13 cellular contexts compared by ENCODE assay signal in genomic region chr12:116266220-116266619, GRCh38. TPM values are rescaled to one million over a fixed set of nuclear protein-coding genes. Genes with fewer than 3 reads are reported as not detected.
DNase-seq lines count a peak whose midpoint lies in the region; ATAC-seq, FAIRE-seq and TF ChIP-seq lines count a peak whose summit lies in the region.
"Had no signal": no experiment of that assay in that cellular context is flagged by ENCODE, and none has a peak within 500 bp of the region (broad histone marks: within the 10 kb centered on the region; RNA-seq: fewer than 3 reads in every experiment).

No MANE protein-coding gene starts in this region.

- intact Hi-C loops in HepG2 (cut with micrococcal nuclease; ENCODE audit: unreplicated experiment), result no loop called here

- TF ChIP-seq EP300 in HepG2 (IDR thresholded peaks at IDR 0.05; ENCODE audit: low read depth in 2 of 2, low read length in 2 of 2) (no peak), HepG2 (CRISPR knock-in tag; IDR thresholded peaks at IDR 0.05; ENCODE audit: borderline replicate concordance) (no peak)

- H3K4me3 ChIP-seq in BJ (ENCODE audit: low read depth, low read length) (no peak overlapping the region), HepG2 (replicated peaks in 1 of 3; ENCODE audit: insufficient read depth in 1 of 3, low read depth in 2 of 3, low read length in 3 of 3) (no peak overlapping the region)
- H3K4me3 ChIP-seq: ovary had no signal

- ATAC-seq in HepG2 (peak; percentile 51; the same call in 2 of the 3 replicates), HG02981 (IDR thresholded peaks at IDR 0.05; ENCODE audit: unreplicated experiment) (no peak), GM19452 (IDR thresholded peaks at IDR 0.05; ENCODE audit: unreplicated experiment) (no peak)

- H3K9me3 Mint-ChIP-seq in chondrocyte (ENCODE audit: low read depth) (no peaks in the 10 kb centered on the region), progenitor cell of endocrine pancreas (ENCODE audit: low read depth) (no peaks in the 10 kb centered on the region)

- peaks cover 94% of the 10 kb centered on the region for H3K79me2 ChIP-seq in HepG2 (ENCODE audit: insufficient read depth, low read length)

- H3K27me3 ChIP-seq in BJ (ENCODE audit: control insufficient read depth, insufficient read depth, low read length) (no peaks in the 10 kb centered on the region), HepG2 (ENCODE audit: control insufficient read depth in 1 of 2, insufficient read depth in 2 of 2, low read length in 2 of 2) (no peaks in the 10 kb centered on the region)
- H3K27me3 ChIP-seq: ovary had no signal

- H3K36me3 ChIP-seq in BJ (ENCODE audit: control insufficient read depth, insufficient read depth, low read length) (no peaks in the 10 kb centered on the region), HepG2 (replicated peaks in 1 of 2; ENCODE audit: control insufficient read depth in 1 of 2, insufficient read depth in 2 of 2, low read length in 2 of 2) (no peaks in the 10 kb centered on the region)
- H3K36me3 ChIP-seq: ovary had no signal

- peaks cover 35% of the 10 kb centered on the region for H4K20me1 ChIP-seq in HepG2 (ENCODE audit: insufficient read depth, low read length)

- H3K4me1 ChIP-seq in HepG2 (ENCODE audit: insufficient read depth, low read length), result peaks cover 57% of the 10 kb centered on the region

- H3K27me3 Mint-ChIP-seq in chondrocyte (ENCODE audit: low read depth) (no peaks in the 10 kb centered on the region), progenitor cell of endocrine pancreas (no peaks in the 10 kb centered on the region)

- no peak overlapping the region for H3K4me3 Mint-ChIP-seq in chondrocyte (ENCODE audit: unreplicated experiment)
- no peak overlapping the region for H3K4me3 Mint-ChIP-seq in progenitor cell of endocrine pancreas (ENCODE audit: low read depth)

- H3K27ac Mint-ChIP-seq in chondrocyte (ENCODE audit: unreplicated experiment) (no peak overlapping the region), progenitor cell of endocrine pancreas (no peak overlapping the region)

- BruUV-seq in HepG2 (replicated peaks; lab: Mats Ljungman, UMichigan), result no TSS peak

- in situ Hi-C loops in HepG2 (cut with HindIII; ENCODE audit: extremely low pct_ligation_motif_present, low pct_unique_long_range_greater_than_20kb), result no loop called here

- CTCF ChIA-PET in BJ (lab: Yijun Ruan, JAX), result interaction anchor here (1.3 kb wide), 1 partner anchor 10 kb away, joined by 4 read pairs; no protein-coding TSS in a partner anchor
- CTCF ChIA-PET in HepG2 (lab: Yijun Ruan, JAX; ENCODE audit: low intra/inter-chr PET ratio, low total read pairs), result no interaction called here

- H3K9me3 ChIP-seq in HepG2 (ENCODE audit: low read length), result no peaks in the 10 kb centered on the region
- H3K9me3 ChIP-seq: ovary had no signal

- TF ChIP-seq CTCF in BJ (IDR thresholded peaks at IDR 0.05; ENCODE audit: insufficient read depth, low read depth, low read length) (peak; percentile 21; the same call in 1 of the 2 replicates), chondrocyte (IDR thresholded peaks at IDR 0.05) (peak; percentile 44), HepG2 (CRISPR knock-in tag; IDR thresholded peaks at IDR 0.05) (no peak), progenitor cell of endocrine pancreas (IDR thresholded peaks at IDR 0.05; ENCODE audit: unreplicated experiment) (no peak)

- no peak overlapping the region for H2AFZ ChIP-seq in HepG2 (ENCODE audit: low read length)

- TF ChIP-seq RAD21 in HepG2 (CRISPR knock-in tag; IDR thresholded peaks at IDR 0.05), result no peak

- no peak overlapping the region for H3K9ac ChIP-seq in HepG2 (ENCODE audit: insufficient read depth, low read depth, low read length)

- no peaks in the 10 kb centered on the region for H3K36me3 Mint-ChIP-seq in chondrocyte (ENCODE audit: low read depth)
- H3K36me3 Mint-ChIP-seq in progenitor cell of endocrine pancreas (ENCODE audit: insufficient read depth), result no peaks in the 10 kb centered on the region

- peaks cover 25% of the 10 kb centered on the region for H3K4me1 Mint-ChIP-seq in chondrocyte (ENCODE audit: low read depth)
- H3K4me1 Mint-ChIP-seq in progenitor cell of endocrine pancreas (ENCODE audit: low read depth), result peaks cover 23% of the 10 kb centered on the region

- FAIRE-seq in HepG2 (lab: Jason Lieb, UNC), result no peak
- FAIRE-seq: islet of Langerhans had no signal

- WGBS in HepG2 (ENCODE audit: low lambda C conversion rate), result 98% methylated on average over 2 of the region's 2 CpGs

- no peak overlapping the region for H3K4me2 ChIP-seq in HepG2 (ENCODE audit: low read depth, low read length)

- TF ChIP-seq POLR2A in HepG2 (IDR thresholded peaks at IDR 0.05; ENCODE audit: insufficient read depth in 1 of 2, low read depth in 2 of 2, low read length in 2 of 2), result no peak

- POLR2A ChIA-PET in BJ (lab: Charles Lee) (no interaction called here), HepG2 (lab: Yijun Ruan, JAX) (no interaction called here)

- no peak overlapping the region for H3K27ac ChIP-seq in HepG2 (ENCODE audit: extremely low read length, insufficient read depth, low read length)
- H3K27ac ChIP-seq: ovary had no signal

- DNase-seq in BJ (ENCODE audit: low read depth) (no peak), LHCN-M2 (ENCODE audit: low read depth) (peak; percentile 41), chondrocyte (ENCODE audit: low spot score) (no peak), HepG2 (ENCODE audit: low spot score) (no peak), KG1 (lab: John Stamatoyannopoulos, UW) (no peak), progenitor cell of endocrine pancreas (ENCODE audit: low spot score, unreplicated experiment) (no peak)
- DNase-seq: activated effector memory CD4-positive, alpha-beta T cell treated with Interleukin-2 at 50 U/mL for 16 hours; NCI-H1694; OCI-M1; ovary had no signal

TF ChIP-seq in HepG2, 621 proteins besides CTCF, POLR2A, EP300 and RAD21:
- no peak for TF ChIP-seq ELF4 (CRISPR knock-in tag; IDR thresholded peaks at IDR 0.05; ENCODE audit: borderline replicate concordance)

RNA-seq across cellular contexts. Expression of gene MED13L, which starts 11.3 kb away (rescaled TPM):
- polyA plus RNA-seq in BJ (2011; rRNA removed) (43.7 and 46.3 TPM in 2 replicates), HepG2 (2011; rRNA removed) (20.5 and 24.8 TPM in 2 replicates)
- 143 and 144 TPM in 2 replicates for polyA minus RNA-seq in BJ (2011; rRNA and poly(A)+ RNA removed)
- total RNA-seq in LHCN-M2 (2014; rRNA removed) (46.8 and 60.0 TPM in 2 replicates), chondrocyte (154 to 211 TPM (median 162 TPM) in 3 replicates), HepG2 (2016; rRNA removed; fragmentation: Illumina TruSeq; extraction: Trizol) (32.9 and 38.9 TPM in 2 replicates), progenitor cell of endocrine pancreas (141 and 151 TPM in 2 replicates)
- polyA plus RNA-seq in LHCN-M2 (2012), result 12.1 TPM
- total RNA-seq in HepG2 (2016; cell fraction: cytosol; rRNA removed; fragmentation: Illumina TruSeq; extraction: Trizol; ENCODE audit: low read depth), result 82.6 and 84.3 TPM in 2 replicates
- 30.1 and 34.1 TPM in 2 replicates for total RNA-seq in HepG2 (2016; cell fraction: insoluble cytoplasmic fraction; rRNA removed; fragmentation: Illumina TruSeq; extraction: Trizol)
- 30.2 and 31.1 TPM in 2 replicates for total RNA-seq in HepG2 (2016; cell fraction: membrane; rRNA removed; fragmentation: Illumina TruSeq; extraction: Trizol)
- total RNA-seq in HepG2 (2016; cell fraction: nucleus; rRNA removed; fragmentation: Illumina TruSeq; extraction: Trizol), result 77.6 and 90.7 TPM in 2 replicates
- polyA plus RNA-seq in HepG2 (2011; cell fraction: cytosol; rRNA removed), result 13.8 and 15.7 TPM in 2 replicates
- 28.2 and 34.1 TPM in 2 replicates for polyA plus RNA-seq in HepG2 (2011; cell fraction: nucleus; rRNA removed)
- 19.0 and 20.9 TPM in 2 replicates for polyA plus RNA-seq in HepG2 (2012)
- 0.53 and 0.93 TPM in 2 replicates for polyA plus RNA-seq in HepG2 (2016; cell fraction: cytosol; fragmentation: Illumina TruSeq; extraction: Trizol; ENCODE audit: low read depth)
- polyA plus RNA-seq in HepG2 (2016; cell fraction: insoluble cytoplasmic fraction; fragmentation: Illumina TruSeq; extraction: Trizol; ENCODE audit: low read depth), result 18.1 and 20.3 TPM in 2 replicates
- 2.4 and 2.8 TPM in 2 replicates for polyA plus RNA-seq in HepG2 (2016; cell fraction: membrane; fragmentation: Illumina TruSeq; extraction: Trizol; ENCODE audit: low read depth)
- polyA plus RNA-seq in HepG2 (2016; cell fraction: nucleus; fragmentation: Illumina TruSeq; extraction: Trizol; ENCODE audit: insufficient read depth, low read depth), result 34.1 and 35.3 TPM in 2 replicates
- polyA minus RNA-seq in HepG2 (2011; rRNA and poly(A)+ RNA removed; ENCODE audit: low replicate concordance), result 56.3 and 75.4 TPM in 2 replicates
- 28.0 and 36.0 TPM in 2 replicates for polyA minus RNA-seq in HepG2 (2011; cell fraction: cytosol; rRNA and poly(A)+ RNA removed)
- 207 and 236 TPM in 2 replicates for polyA minus RNA-seq in HepG2 (2011; cell fraction: nucleus; rRNA and poly(A)+ RNA removed)

Comparison
In these comparisons a context has a peak if more than half of its experiments do, and no peak if none do; other contexts are left out.
1. CTCF ChIP-seq: peak in BJ (single experiment) and chondrocyte (single experiment); none in HepG2 (single experiment) and progenitor cell of endocrine pancreas (single experiment).